In genomic region chr1:14804626-14805025, GRCh38 we compare ENCODE assay signal across 11 cellular contexts.
A peak's percentile ranks its signal among the peaks of the same experiment; 100 is the strongest.
DNase-seq lines count a peak whose midpoint lies in the region; TF ChIP-seq lines count a peak whose summit lies in the region.
"Had no signal": no experiment of that assay in that cellular context is flagged by ENCODE, and none has a peak within 500 bp of the region (broad histone marks: within the 10 kb centered on the region; RNA-seq: fewer than 3 reads in every experiment).

No MANE protein-coding gene starts in this region.

- H3K27ac ChIP-seq in coronary artery (no peak overlapping the region), esophagus squamous epithelium (no peak overlapping the region)
- H3K27ac ChIP-seq: KMS-11, right lobe of liver had no signal

- H3K36me3 ChIP-seq in esophagus squamous epithelium: no peaks in the 10 kb centered on the region
- H3K36me3 ChIP-seq: right lobe of liver had no signal

- H3K9me3 ChIP-seq in esophagus squamous epithelium: peaks cover 0 to 17% (median 12%) of the 10 kb centered on the region in 3 donors

- H3K4me3 ChIP-seq in epithelial cell of esophagus (ENCODE audit: low read length) (no peak overlapping the region), coronary artery (no peak overlapping the region), esophagus squamous epithelium (no peak overlapping the region)
- H3K4me3 ChIP-seq: right lobe of liver had no signal

- H3K4me1 ChIP-seq in esophagus squamous epithelium: no peaks in the 10 kb centered on the region
- H3K4me1 ChIP-seq: right lobe of liver had no signal

- intact Hi-C loops in esophagus squamous epithelium (cut with DNase I): no loop called here

- TF ChIP-seq POLR2A in esophagus squamous epithelium (IDR thresholded peaks at IDR 0.05): no peak

- H3K27me3 ChIP-seq in esophagus squamous epithelium: no peaks in the 10 kb centered on the region
- H3K27me3 ChIP-seq: right lobe of liver had no signal

- DNase-seq in stimulated activated CD4-positive, alpha-beta T cell treated with anti-CD3 and anti-CD28 coated beads, Interleukin-15, amount 100 ng/mL, for 24 hours: peak; percentile 6
- DNase-seq in stimulated activated CD4-positive, alpha-beta T cell treated with anti-CD3 and anti-CD28 coated beads, Interleukin-4, amount 100 ng/mL, for 24 hours: no peak
- DNase-seq in NAMALWA (ENCODE audit: low spot score) (peak; percentile 51), epithelial cell of esophagus (ENCODE audit: low read depth) (no peak), activated gamma-delta T cell (lab: John Stamatoyannopoulos, UW) (no peak), coronary artery (ENCODE audit: low spot score) (no peak), esophagus squamous epithelium (lab: John Stamatoyannopoulos, UW) (no peak)
- DNase-seq in activated T-cell treated with anti-CD3 and anti-CD28 coated beads, Interleukin-2, amount 50 U/mL, for 1 hour: no peak
- DNase-seq: head of caudate nucleus, right lobe of liver had no signal

- 50 to 70% methylated on average over 3 of the region's 5 CpGs for WGBS in esophagus squamous epithelium, 2 donors

- TF ChIP-seq CTCF in epithelial cell of esophagus (IDR thresholded peaks at IDR 0.05; ENCODE audit: insufficient read depth, low read depth, low read length, missing control alignments) (peak; percentile 40), coronary artery (IDR thresholded peaks at IDR 0.05) (no peak), esophagus squamous epithelium (IDR thresholded peaks at IDR 0.05) (peak in 2 of 6 experiments; percentile 28 to 44)

Comparison
In these comparisons a context has a peak if more than half of its experiments do, and no peak if none do; other contexts are left out.
1. DNase-seq: peak in stimulated activated CD4-positive, alpha-beta T cell treated with anti-CD3 and anti-CD28 coated beads, Interleukin-15, amount 100 ng/mL, for 24 hours (single experiment) and NAMALWA (single experiment); none in stimulated activated CD4-positive, alpha-beta T cell treated with anti-CD3 and anti-CD28 coated beads, Interleukin-4, amount 100 ng/mL, for 24 hours (single experiment), epithelial cell of esophagus (single experiment), activated gamma-delta T cell (single experiment), coronary artery (single experiment), activated T-cell treated with anti-CD3 and anti-CD28 coated beads, Interleukin-2, amount 50 U/mL, for 1 hour (single experiment) and esophagus squamous epithelium (single experiment).